In the genomic region with DNA sequence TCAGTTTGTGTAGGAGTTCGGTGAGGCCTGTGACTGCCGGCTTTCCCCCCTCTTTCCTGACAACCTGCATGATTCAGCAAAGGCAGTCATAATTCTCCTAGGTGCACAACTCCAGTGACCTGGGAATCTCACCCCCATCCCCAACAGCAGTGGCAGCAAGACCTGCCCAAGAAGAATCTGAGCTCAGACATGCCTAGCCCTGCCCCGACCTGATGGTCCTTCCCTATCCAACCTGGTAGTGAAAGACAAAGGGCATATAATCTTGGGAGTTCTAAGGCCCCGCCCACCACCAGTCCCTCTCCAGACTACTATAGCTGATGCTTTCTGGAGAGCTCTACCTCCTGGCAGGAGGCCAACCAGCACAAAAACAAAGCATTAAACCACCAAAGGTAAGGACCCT, we compare ENCODE assay signal across 26 cellular contexts. TPM values are rescaled to one million over a fixed set of nuclear protein-coding genes. Genes with fewer than 3 reads are reported as not detected.
DNase-seq lines count a peak whose midpoint lies in the region; ATAC-seq and TF ChIP-seq lines count a peak whose summit lies in the region.
"Had no signal": no experiment of that assay in that cellular context is flagged by ENCODE, and none has a peak within 500 bp of the region (broad histone marks: within the 10 kb centered on the region; RNA-seq: fewer than 3 reads in every experiment).

No MANE protein-coding gene starts in this region.

- intact Hi-C loops in mammary epithelial cell (cut with micrococcal nuclease) = no loop called here
- intact Hi-C loops in MCF 10A (cut with micrococcal nuclease) = no loop called here
- intact Hi-C loops in activated CD8-positive, alpha-beta T cell treated with anti-CD3 and anti-CD28 coated beads for 36 hours (cut with micrococcal nuclease) = no loop called here
- intact Hi-C loops in thyroid gland (cut with DNase I) = no loop called here

- H2AFZ ChIP-seq in mammary epithelial cell (ENCODE audit: low read depth, low read length) = peak overlapping the region; percentile 38

- H3K27ac ChIP-seq in mammary epithelial cell (ENCODE audit: insufficient read depth, low read depth, low read length) (no peak overlapping the region), foreskin keratinocyte (no peak overlapping the region), thyroid gland (no peak overlapping the region)
- H3K27ac ChIP-seq: HL-60, Peyer's patch, SJCRH30 had no signal

- no peaks in the 10 kb centered on the region for H3K4me1 Mint-ChIP-seq in MCF 10A (ENCODE audit: insufficient read depth, unreplicated experiment)
- H3K4me1 Mint-ChIP-seq in activated CD8-positive, alpha-beta T cell treated with anti-CD3 and anti-CD28 coated beads for 36 hours (ENCODE audit: low read depth) = no peaks in the 10 kb centered on the region
- peaks cover 3% of the 10 kb centered on the region for H3K4me1 Mint-ChIP-seq in activated T-helper 17 cell treated with anti-CD3 and anti-CD28 coated beads, Interleukin-2, amount 50 U/mL, for 72 hours

- no peak for TF ChIP-seq CTCF in mammary epithelial cell (conservative IDR thresholded peaks at IDR 0.05 in 1 of 2, IDR thresholded peaks at IDR 0.05 in 1 of 2; ENCODE audit: extremely low read depth in 1 of 2, insufficient read depth in 1 of 2, low read depth in 1 of 2, low read length in 2 of 2)
- no peak for TF ChIP-seq CTCF in MCF 10A (IDR thresholded peaks at IDR 0.05; ENCODE audit: unreplicated experiment)
- TF ChIP-seq CTCF in activated CD8-positive, alpha-beta T cell treated with anti-CD3 and anti-CD28 coated beads for 36 hours (IDR thresholded peaks at IDR 0.05) = no peak
- TF ChIP-seq CTCF in foreskin keratinocyte (conservative IDR thresholded peaks at IDR 0.05) = no peak
- TF ChIP-seq CTCF in thyroid gland (IDR thresholded peaks at IDR 0.05) = no peak

- H3K27me3 Mint-ChIP-seq in MCF 10A (ENCODE audit: insufficient read depth, unreplicated experiment) = no peaks in the 10 kb centered on the region
- H3K27me3 Mint-ChIP-seq in activated CD8-positive, alpha-beta T cell treated with anti-CD3 and anti-CD28 coated beads for 36 hours = no peaks in the 10 kb centered on the region
- H3K27me3 Mint-ChIP-seq in activated T-helper 17 cell treated with anti-CD3 and anti-CD28 coated beads, Interleukin-2, amount 50 U/mL, for 72 hours = no peaks in the 10 kb centered on the region

- 100% methylated on average over 2 of the region's 4 CpGs for WGBS in mammary epithelial cell (ENCODE audit: low coverage, missing lambda C conversion rate)
- WGBS in thyroid gland, 2 donors = 67 to 78% methylated on average over 4 of the region's 4 CpGs

- H3K79me2 ChIP-seq in mammary epithelial cell (ENCODE audit: insufficient read depth, low read length) = no peaks in the 10 kb centered on the region

- dilution Hi-C loops in mammary epithelial cell (cut with HindIII; ENCODE audit: low sequenced_read_pairs) = no loop called here

- in situ Hi-C loops in mammary epithelial cell (cut with MboI; ENCODE audit: low sequenced_read_pairs in 2 of 2) = no loop called here

- ATAC-seq in activated CD8-positive, alpha-beta T cell treated with anti-CD3 and anti-CD28 coated beads for 36 hours = no peak
- peak; percentile 20 for ATAC-seq in foreskin keratinocyte
- ATAC-seq in GM21529 (IDR thresholded peaks at IDR 0.05; ENCODE audit: unreplicated experiment) = no peak
- no peak for ATAC-seq in activated T-helper 17 cell treated with anti-CD3 and anti-CD28 coated beads, Interleukin-2, amount 50 U/mL, for 72 hours (replicated peaks)
- ATAC-seq in HG02938 (IDR thresholded peaks at IDR 0.05; ENCODE audit: unreplicated experiment) = no peak
- ATAC-seq: HepG2, K562 had no signal

- peaks cover 8% of the 10 kb centered on the region for H3K9me3 Mint-ChIP-seq in MCF 10A (ENCODE audit: unreplicated experiment)
- H3K9me3 Mint-ChIP-seq in activated CD8-positive, alpha-beta T cell treated with anti-CD3 and anti-CD28 coated beads for 36 hours = peaks cover 27% of the 10 kb centered on the region
- peaks cover 17% of the 10 kb centered on the region for H3K9me3 Mint-ChIP-seq in activated T-helper 17 cell treated with anti-CD3 and anti-CD28 coated beads, Interleukin-2, amount 50 U/mL, for 72 hours

- H3K9ac ChIP-seq in mammary epithelial cell (ENCODE audit: insufficient read depth, low read length) = no peak overlapping the region

- H3K9me3 ChIP-seq in mammary epithelial cell (replicated peaks; ENCODE audit: insufficient read depth, low read length) (no peaks in the 10 kb centered on the region), thyroid gland (no peaks in the 10 kb centered on the region)
- H3K9me3 ChIP-seq: BE2C, Peyer's patch, SJCRH30 had no signal

- CTCF ChIA-PET in mammary epithelial cell (lab: Charles Lee; ENCODE audit: low non-redundant PET) = no interaction called here
- CTCF ChIA-PET in MCF 10A (lab: Yijun Ruan, JAX) = interaction anchor here (0.9 to 1.3 kb wide), 2 partner anchors 15 to 52 kb away, joined by 3 read pairs; no protein-coding TSS in a partner anchor
- CTCF ChIA-PET in activated CD8-positive, alpha-beta T cell treated with anti-CD3 and anti-CD28 coated beads for 36 hours (lab: Charles Lee) = interaction anchor here (1.0 kb wide), 1 partner anchor 28 kb away, joined by 3 read pairs; no protein-coding TSS in a partner anchor

- DNase-seq in mammary epithelial cell (peak; percentile 7), MCF 10A (ENCODE audit: unreplicated experiment) (no peak), foreskin keratinocyte (peak; percentile 35 to 67), thyroid gland (peak; percentile 30 to 38)
- no peak for DNase-seq in activated CD8-positive, alpha-beta T cell treated with anti-CD3 and anti-CD28 coated beads for 36 hours
- DNase-seq: BE2C, EL, GF-D8, H7, HFFc6, MM.1S, NCI-H1048, NCI-H1436, NCI-H187 treated with DMSO at 0.1 percent for 48 hours, NCI-H524 treated with DMSO at 0.1 percent for 48 hours, Peyer's patch, SJCRH30 had no signal

- H3K27ac Mint-ChIP-seq in MCF 10A (ENCODE audit: low read depth, unreplicated experiment) = no peak overlapping the region
- H3K27ac Mint-ChIP-seq in activated CD8-positive, alpha-beta T cell treated with anti-CD3 and anti-CD28 coated beads for 36 hours = peak overlapping the region; percentile 7
- no peak overlapping the region for H3K27ac Mint-ChIP-seq in activated T-helper 17 cell treated with anti-CD3 and anti-CD28 coated beads, Interleukin-2, amount 50 U/mL, for 72 hours
- H3K27ac Mint-ChIP-seq: HFFc6 had no signal

- H3K36me3 ChIP-seq in mammary epithelial cell (ENCODE audit: insufficient read depth, low read length) = no peaks in the 10 kb centered on the region
- no peaks in the 10 kb centered on the region for H3K36me3 ChIP-seq in thyroid gland
- H3K36me3 ChIP-seq: BE2C, Peyer's patch, SJCRH30 had no signal

- no peak overlapping the region for H3K4me3 Mint-ChIP-seq in MCF 10A (ENCODE audit: unreplicated experiment)
- H3K4me3 Mint-ChIP-seq in activated CD8-positive, alpha-beta T cell treated with anti-CD3 and anti-CD28 coated beads for 36 hours = no peak overlapping the region
- H3K4me3 Mint-ChIP-seq in activated T-helper 17 cell treated with anti-CD3 and anti-CD28 coated beads, Interleukin-2, amount 50 U/mL, for 72 hours = no peak overlapping the region
- H3K4me3 Mint-ChIP-seq: HFFc6 had no signal

- H3K36me3 Mint-ChIP-seq in MCF 10A (ENCODE audit: insufficient read depth, unreplicated experiment) = peaks cover 6% of the 10 kb centered on the region
- peaks cover 68% of the 10 kb centered on the region for H3K36me3 Mint-ChIP-seq in activated CD8-positive, alpha-beta T cell treated with anti-CD3 and anti-CD28 coated beads for 36 hours (ENCODE audit: low read depth)
- H3K36me3 Mint-ChIP-seq in activated T-helper 17 cell treated with anti-CD3 and anti-CD28 coated beads, Interleukin-2, amount 50 U/mL, for 72 hours (ENCODE audit: low read depth) = peaks cover 42% of the 10 kb centered on the region

- no peak for TF ChIP-seq POLR2A in thyroid gland (IDR thresholded peaks at IDR 0.05)

- no peak overlapping the region for H3K4me2 ChIP-seq in mammary epithelial cell (ENCODE audit: insufficient read depth, low read depth, low read length)

- H3K27me3 ChIP-seq in mammary epithelial cell (ENCODE audit: insufficient read depth, low read length) (no peaks in the 10 kb centered on the region), foreskin keratinocyte (no peaks in the 10 kb centered on the region), thyroid gland (no peaks in the 10 kb centered on the region)
- H3K27me3 ChIP-seq: BE2C, Peyer's patch, SJCRH30 had no signal

- no peaks in the 10 kb centered on the region for H4K20me1 ChIP-seq in mammary epithelial cell (ENCODE audit: insufficient read depth, low read length)

- H3K4me3 ChIP-seq in mammary epithelial cell (replicated peaks in 1 of 3; ENCODE audit: insufficient read depth in 1 of 3, low read depth in 2 of 3, low read length in 3 of 3) (no peak overlapping the region), thyroid gland (replicated peaks in 1 of 3) (no peak overlapping the region)
- H3K4me3 ChIP-seq: K562, Peyer's patch, SJCRH30 had no signal

- no TSS peak for BruUV-seq in mammary epithelial cell (replicated peaks; lab: Mats Ljungman, UMichigan)
- no TSS peak for BruUV-seq in MCF 10A (replicated peaks; lab: Mats Ljungman, UMichigan)

- POLR2A ChIA-PET in MCF 10A (lab: Yijun Ruan, JAX) = no interaction called here
- POLR2A ChIA-PET in activated CD8-positive, alpha-beta T cell treated with anti-CD3 and anti-CD28 coated beads for 36 hours (lab: Charles Lee) = no interaction called here

- H3K4me1 ChIP-seq in mammary epithelial cell (ENCODE audit: insufficient read depth, low read length) (no peaks in the 10 kb centered on the region), foreskin keratinocyte (no peaks in the 10 kb centered on the region), thyroid gland (no peaks in the 10 kb centered on the region)
- H3K4me1 ChIP-seq: BE2C, Peyer's patch, SJCRH30 had no signal

RNA-seq across cellular contexts. Expression of a gene that starts 35.2 kb away (rescaled TPM):
- total RNA-seq in mammary epithelial cell (1 to 10 TPM; 4.5 to 5.6 TPM), MCF 10A (2022) (2.8 TPM in 2 replicates), foreskin keratinocyte (4.8 and 5.1 TPM in 2 replicates), thyroid gland (1 to 10 TPM; 2.1 to 4.7 (median 2.5) TPM)
- polyA plus RNA-seq in mammary epithelial cell (2.4 TPM), foreskin keratinocyte (1.9 TPM in 2 replicates)
- polyA minus RNA-seq in mammary epithelial cell = 6.3 TPM
- total RNA-seq in activated CD8-positive, alpha-beta T cell treated with anti-CD3 and anti-CD28 coated beads for 36 hours = 10 to 100 TPM; 10.8 to 11.4 TPM
- 10 to 100 TPM in 1 of 2 donors, 1 to 10 TPM in 1; 9.5 to 16.3 TPM for total RNA-seq in activated T-helper 17 cell treated with anti-CD3 and anti-CD28 coated beads, Interleukin-2, amount 50 U/mL, for 72 hours

RNA-seq across cellular contexts. Expression of a gene that starts 44.2 kb away (rescaled TPM):
- total RNA-seq in mammary epithelial cell (10 to 100 TPM in 1 of 2 donors, 1 to 10 TPM in 1; 3.2 to 85.7 TPM), MCF 10A (2022) (6.5 and 19.0 TPM in 2 replicates), foreskin keratinocyte (108 and 112 TPM in 2 replicates), thyroid gland (100 to 1,000 TPM in 2 of 4 donors, 10 to 100 TPM in 2; 31.1 to 163 (median 88.9) TPM)
- polyA plus RNA-seq in mammary epithelial cell (42.6 TPM), foreskin keratinocyte (93.0 and 101 TPM in 2 replicates)
- 44.8 TPM for polyA minus RNA-seq in mammary epithelial cell
- total RNA-seq in activated CD8-positive, alpha-beta T cell treated with anti-CD3 and anti-CD28 coated beads for 36 hours = 100 to 1,000 TPM; 226 to 235 TPM
- total RNA-seq in activated T-helper 17 cell treated with anti-CD3 and anti-CD28 coated beads, Interleukin-2, amount 50 U/mL, for 72 hours = 100 to 1,000 TPM; 429 to 664 TPM
- total RNA-seq: H7, HT-29, LHCN-M2, OCI-LY7, Peyer's patch, SJCRH30 had no signal
- polyA plus RNA-seq: HepG2, K562 had no signal

Comparison
In these comparisons a context has a peak if more than half of its experiments do, and no peak if none do; other contexts are left out.
1. DNase-seq: peak in mammary epithelial cell (single experiment), foreskin keratinocyte (2 of 2) and thyroid gland (2 of 2); none in MCF 10A (single experiment) and activated CD8-positive, alpha-beta T cell treated with anti-CD3 and anti-CD28 coated beads for 36 hours (single experiment).